ENCODE assay signal across 1 cellular context in genomic region chr4:39319678-39320077, GRCh38.
A peak's percentile ranks its signal among the peaks of the same experiment; 100 is the strongest.
TF ChIP-seq lines count a peak whose summit lies in the region.

No MANE protein-coding gene starts in this region.

TF ChIP-seq in K562, 482 proteins besides CTCF, POLR2A, EP300 and RAD21 (continued from another document and continues in another):
- no peak for TF ChIP-seq ZNF318 (IDR thresholded peaks at IDR 0.05; ENCODE audit: borderline replicate concordance in 1 of 2, low read depth in 1 of 2)
- TF ChIP-seq STAT6 (CRISPR knock-in tag; IDR thresholded peaks at IDR 0.05), result no peak
- TF ChIP-seq NR1H2 (CRISPR knock-in tag; IDR thresholded peaks at IDR 0.05), result no peak
- TF ChIP-seq HNRNPL (IDR thresholded peaks at IDR 0.05; ENCODE audit: low read depth, low read length), result no peak
- no peak for TF ChIP-seq HCFC1 (IDR thresholded peaks at IDR 0.05; ENCODE audit: low read depth, low read length)
- no peak for TF ChIP-seq GTF2B (IDR thresholded peaks at IDR 0.05; ENCODE audit: extremely low read depth, insufficient read length)
- TF ChIP-seq MEF2D (tag; conservative IDR thresholded peaks at IDR 0.05; ENCODE audit: low read depth), result no peak
- TF ChIP-seq FOXO4 (CRISPR knock-in tag; IDR thresholded peaks at IDR 0.05), result no peak
- no peak for TF ChIP-seq HNRNPK (IDR thresholded peaks at IDR 0.05; ENCODE audit: low read depth, low read length, poor library complexity, severe bottlenecking)
- TF ChIP-seq DPF2 (IDR thresholded peaks at IDR 0.05), result 0 out of 2 replicates have a peak, but pooled peaks have one; percentile 23
- TF ChIP-seq ARID2 (IDR thresholded peaks at IDR 0.05), result no peak
- TF ChIP-seq AFF1 (IDR thresholded peaks at IDR 0.05; ENCODE audit: low read depth in 1 of 2, partially characterized antibody in 2 of 2), result no peak
- no peak for TF ChIP-seq TCF15 (CRISPR knock-in tag; IDR thresholded peaks at IDR 0.05)
- no peak for TF ChIP-seq GATAD2B (IDR thresholded peaks at IDR 0.05; ENCODE audit: borderline replicate concordance)
- no peak for TF ChIP-seq TRIM28 (IDR thresholded peaks at IDR 0.05)
- no peak for TF ChIP-seq CEBPB (tag; IDR thresholded peaks at IDR 0.05)
- no peak for TF ChIP-seq PTBP1 (IDR thresholded peaks at IDR 0.05; ENCODE audit: low read depth, low read length)
- TF ChIP-seq WHSC1 (IDR thresholded peaks at IDR 0.05; ENCODE audit: low read length), result no peak
- no peak for TF ChIP-seq DLX4 (CRISPR knock-in tag; IDR thresholded peaks at IDR 0.05)
- no peak for TF ChIP-seq PTTG1 (tag; IDR thresholded peaks at IDR 0.05; ENCODE audit: low read depth)
- no peak for TF ChIP-seq PRDM10 (IDR thresholded peaks at IDR 0.05; ENCODE audit: partially characterized antibody)
- TF ChIP-seq PCBP2 (IDR thresholded peaks at IDR 0.05; ENCODE audit: low read depth, low read length, poor library complexity, severe bottlenecking), result no peak
- TF ChIP-seq FOSL1 (tag; conservative IDR thresholded peaks at IDR 0.05), result peak; percentile 89
- no peak for TF ChIP-seq SAFB2 (IDR thresholded peaks at IDR 0.05; ENCODE audit: borderline replicate concordance, low read depth, low read length, severe bottlenecking)
- no peak for TF ChIP-seq GTF3C2 (IDR thresholded peaks at IDR 0.05; ENCODE audit: borderline replicate concordance, extremely low read depth, insufficient read length)
